16 cellular contexts compared by ENCODE assay signal in genomic region chr17:79546386-79546785, GRCh38.
A peak's percentile ranks its signal among the peaks of the same experiment; 100 is the strongest.
DNase-seq lines count a peak whose midpoint lies in the region; ATAC-seq and TF ChIP-seq lines count a peak whose summit lies in the region.
"Had no signal": no experiment of that assay in that cellular context is flagged by ENCODE, and none has a peak within 500 bp of the region (broad histone marks: within the 10 kb centered on the region; RNA-seq: fewer than 3 reads in every experiment).

No MANE protein-coding gene starts in this region.

- H3K4me1 Mint-ChIP-seq in glutamatergic neuron (ENCODE audit: low read depth, unreplicated experiment) = peaks cover 50% of the 10 kb centered on the region
- H3K4me1 Mint-ChIP-seq: B cell had no signal

- intact Hi-C loops in posterior vena cava (cut with DNase I) = no loop called here
- intact Hi-C loops in upper lobe of right lung (cut with DNase I) = no loop called here

- TF ChIP-seq CTCF in glutamatergic neuron (IDR thresholded peaks at IDR 0.05; ENCODE audit: partially characterized antibody, unreplicated experiment) = no peak
- TF ChIP-seq CTCF in upper lobe of right lung (IDR thresholded peaks at IDR 0.05) = no peak

- H3K27me3 Mint-ChIP-seq in glutamatergic neuron (ENCODE audit: unreplicated experiment) = peaks cover 17% of the 10 kb centered on the region

- peaks cover 24% of the 10 kb centered on the region for H3K9me3 Mint-ChIP-seq in glutamatergic neuron (ENCODE audit: unreplicated experiment)
- no peaks in the 10 kb centered on the region for H3K9me3 Mint-ChIP-seq in activated naive CD4-positive, alpha-beta T cell treated with anti-CD3 and anti-CD28 coated beads, Interleukin-2, amount 50 U/mL, for 72 hours
- H3K9me3 Mint-ChIP-seq: CD4-positive, alpha-beta T cell; H9 had no signal

- H3K36me3 ChIP-seq in upper lobe of right lung = no peaks in the 10 kb centered on the region

- peak overlapping the region; percentile 28 for H3K4me3 Mint-ChIP-seq in glutamatergic neuron (ENCODE audit: unreplicated experiment)
- H3K4me3 Mint-ChIP-seq: B cell; CD4-positive, alpha-beta T cell; H9 had no signal

- no peak for ATAC-seq in upper lobe of right lung
- no peak for ATAC-seq in HG02970 (IDR thresholded peaks at IDR 0.05; ENCODE audit: low FRiP score, unreplicated experiment)
- ATAC-seq in activated naive CD4-positive, alpha-beta T cell treated with anti-CD3 and anti-CD28 coated beads, Interleukin-2, amount 50 U/mL, for 72 hours = no peak
- ATAC-seq: GM12878, HepG2 had no signal

- H3K4me1 ChIP-seq in upper lobe of right lung = no peaks in the 10 kb centered on the region

- no peaks in the 10 kb centered on the region for H3K9me3 ChIP-seq in upper lobe of right lung

- peaks cover 7% of the 10 kb centered on the region for H3K36me3 Mint-ChIP-seq in glutamatergic neuron (ENCODE audit: unreplicated experiment)
- no peaks in the 10 kb centered on the region for H3K36me3 Mint-ChIP-seq in activated naive CD4-positive, alpha-beta T cell treated with anti-CD3 and anti-CD28 coated beads, Interleukin-2, amount 50 U/mL, for 72 hours

- peaks cover 14% of the 10 kb centered on the region for H3K27me3 ChIP-seq in upper lobe of right lung

- no peak overlapping the region for H3K4me3 ChIP-seq in upper lobe of right lung
- H3K4me3 ChIP-seq: GM12878, GM23248 had no signal

- peak overlapping the region; percentile 49 for H3K27ac ChIP-seq in angular gyrus (ENCODE audit: low read depth, low read length)
- no peak overlapping the region for H3K27ac ChIP-seq in upper lobe of right lung
- H3K27ac ChIP-seq: GM23248 had no signal

- peak overlapping the region; percentile 36 for H3K27ac Mint-ChIP-seq in glutamatergic neuron (ENCODE audit: unreplicated experiment)
- no peak overlapping the region for H3K27ac Mint-ChIP-seq in activated naive CD4-positive, alpha-beta T cell treated with anti-CD3 and anti-CD28 coated beads, Interleukin-2, amount 50 U/mL, for 72 hours
- H3K27ac Mint-ChIP-seq: B cell; CD4-positive, alpha-beta T cell had no signal

- no peak for DNase-seq in glutamatergic neuron
- peak; percentile 32 for DNase-seq in posterior vena cava (ENCODE audit: low spot score)
- DNase-seq in upper lobe of right lung = peak; percentile 16
- no peak for DNase-seq in mesenteric fat pad (ENCODE audit: low spot score)
- no peak for DNase-seq in activated naive CD4-positive, alpha-beta T cell treated with anti-CD3 and anti-CD28 coated beads, Interleukin-2, amount 50 U/mL, for 72 hours (ENCODE audit: low spot score in 2 of 2)
- DNase-seq: C1 segment of cervical spinal cord; Calu3; CD4-positive, alpha-beta T cell; DMS 273 treated with DMSO at 0.1 percent for 48 hours; GM23248; H9 had no signal

Comparison
In these comparisons a context has a peak if more than half of its experiments do, and no peak if none do; other contexts are left out.
1. DNase-seq: peak in posterior vena cava (single experiment) and upper lobe of right lung (single experiment); none in glutamatergic neuron (single experiment), mesenteric fat pad (single experiment) and activated naive CD4-positive, alpha-beta T cell treated with anti-CD3 and anti-CD28 coated beads, Interleukin-2, amount 50 U/mL, for 72 hours (0 of 2).